Comparison of ENCODE assay signal across 9 cellular contexts in the genomic region with DNA sequence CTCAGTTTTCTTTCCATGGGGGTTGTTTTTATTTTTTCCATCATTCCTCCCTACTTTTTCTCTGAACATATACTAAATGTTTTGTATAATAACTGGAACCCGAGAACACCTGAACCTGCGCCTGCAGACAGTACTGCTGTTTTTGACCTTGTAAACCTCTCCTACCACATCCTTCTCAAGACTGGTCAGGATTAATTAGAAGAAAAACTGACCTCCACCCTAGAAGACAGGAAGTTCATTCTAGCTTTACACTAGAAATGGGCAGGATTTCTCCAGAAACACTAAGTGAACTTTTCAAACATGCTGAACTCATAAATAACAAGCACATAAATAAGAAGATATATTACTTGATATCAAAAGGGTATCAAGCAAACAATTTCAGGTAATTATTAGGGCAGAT. TPM values are rescaled to one million over a fixed set of nuclear protein-coding genes. Genes with fewer than 3 reads are reported as not detected.
DNase-seq lines count a peak whose midpoint lies in the region; ATAC-seq and TF ChIP-seq lines count a peak whose summit lies in the region.
"Had no signal": no experiment of that assay in that cellular context is flagged by ENCODE, and none has a peak within 500 bp of the region (broad histone marks: within the 10 kb centered on the region; RNA-seq: fewer than 3 reads in every experiment).

No MANE protein-coding gene starts in this region.

- H3K9me3 ChIP-seq in OCI-LY1 (ENCODE audit: low read length) = no peaks in the 10 kb centered on the region

- CTCF ChIA-PET in activated CD4-positive, alpha-beta T cell treated with anti-CD3 and anti-CD28 coated beads for 36 hours (lab: Charles Lee) = interaction anchor here (1.7 to 6.3 kb wide), 2 partner anchors 12 to 40 kb away, joined by 5 to 34 read pairs; no protein-coding TSS in a partner anchor

- no peak overlapping the region for H3K4me3 Mint-ChIP-seq in activated CD4-positive, alpha-beta T cell treated with anti-CD3 and anti-CD28 coated beads for 36 hours
- H3K4me3 Mint-ChIP-seq in brain = peak overlapping the region; percentile 92 to 98 (median 96)
- no peak overlapping the region for H3K4me3 Mint-ChIP-seq in osteocyte (ENCODE audit: unreplicated experiment)
- H3K4me3 Mint-ChIP-seq: stimulated activated effector memory CD8-positive, alpha-beta T cell treated with anti-CD3 and anti-CD28 coated beads, Interleukin-12 subunit alpha, Interleukin-12 subunit beta, amount 100 ng/mL, for 72 hours had no signal

- intact Hi-C loops in activated CD4-positive, alpha-beta T cell treated with anti-CD3 and anti-CD28 coated beads for 36 hours (cut with DNase I, micrococcal nuclease) = loop anchor here (1.0 to 5.0 kb wide), 14 partner anchors 40 to 1587 kb away; partner anchors contain the start of genes KLHL7 (in 2 of the 2), TOMM7 (in 2 of the 2), CCDC126 (in 1 of the 2) and IGF2BP3 (in 1 of the 2)
- intact Hi-C loops in left colon (cut with DNase I, micrococcal nuclease) = loop anchor here in 1 of 2 donors (10.0 kb wide), 1 partner anchor 190 kb away; the partner anchor contains the start of gene TOMM7

- peak overlapping the region; percentile 8 for H3K27ac ChIP-seq in OCI-LY1 (ENCODE audit: low read depth, low read length, poor library complexity, severe bottlenecking)

- H2AFZ ChIP-seq in OCI-LY1 (ENCODE audit: low read length) = peak overlapping the region; percentile 79

- no peaks in the 10 kb centered on the region for H4K20me1 ChIP-seq in OCI-LY1 (ENCODE audit: insufficient read depth, low read length)

- H3K9me3 Mint-ChIP-seq in activated CD4-positive, alpha-beta T cell treated with anti-CD3 and anti-CD28 coated beads for 36 hours (ENCODE audit: low read depth) = no peaks in the 10 kb centered on the region
- H3K9me3 Mint-ChIP-seq in brain = peaks cover 0 to 4% (median 0%) of the 10 kb centered on the region in 5 experiments
- no peaks in the 10 kb centered on the region for H3K9me3 Mint-ChIP-seq in osteocyte (ENCODE audit: unreplicated experiment)
- H3K9me3 Mint-ChIP-seq: stimulated activated effector memory CD8-positive, alpha-beta T cell treated with anti-CD3 and anti-CD28 coated beads, Interleukin-12 subunit alpha, Interleukin-12 subunit beta, amount 100 ng/mL, for 72 hours had no signal

- POLR2A ChIA-PET in activated CD4-positive, alpha-beta T cell treated with anti-CD3 and anti-CD28 coated beads for 36 hours (lab: Charles Lee) = no interaction called here

- H3K36me3 ChIP-seq in OCI-LY1 (ENCODE audit: insufficient read depth, low read length) = no peaks in the 10 kb centered on the region

- no peaks in the 10 kb centered on the region for H3F3A ChIP-seq in OCI-LY1 (ENCODE audit: insufficient read depth, low read length)

- DNase-seq in activated CD4-positive, alpha-beta T cell treated with anti-CD3 and anti-CD28 coated beads for 36 hours = no peak
- DNase-seq in activated CD4-positive, alpha-beta T cell treated with anti-CD3 and anti-CD28 coated beads for 1 hour = no peak
- DNase-seq in osteocyte (ENCODE audit: extremely low spot score, unreplicated experiment) (no peak), cerebellar cortex (ENCODE audit: low spot score) (no peak), left colon (no peak)

- peak overlapping the region; percentile 47 for H3K4me2 ChIP-seq in OCI-LY1 (ENCODE audit: low read length)

- no peaks in the 10 kb centered on the region for H3K27me3 ChIP-seq in OCI-LY1 (ENCODE audit: insufficient read depth, low read length)

- H3K4me1 ChIP-seq in OCI-LY1 (ENCODE audit: insufficient read depth, low read length, severe bottlenecking) = peaks cover 39% of the 10 kb centered on the region

- peak overlapping the region; percentile 39 for H3K27ac Mint-ChIP-seq in activated CD4-positive, alpha-beta T cell treated with anti-CD3 and anti-CD28 coated beads for 36 hours
- H3K27ac Mint-ChIP-seq in brain (peak overlapping the region in 1 of 5 experiments; percentile 16), osteocyte (ENCODE audit: unreplicated experiment) (peak overlapping the region; percentile 91)
- H3K27ac Mint-ChIP-seq: stimulated activated effector memory CD8-positive, alpha-beta T cell treated with anti-CD3 and anti-CD28 coated beads, Interleukin-12 subunit alpha, Interleukin-12 subunit beta, amount 100 ng/mL, for 72 hours had no signal

- no peak for TF ChIP-seq CTCF in OCI-LY1 (IDR thresholded peaks at IDR 0.05; ENCODE audit: low read length)
- TF ChIP-seq CTCF in brain (conservative IDR thresholded peaks at IDR 0.05) = peak; percentile 4 to 50
- no peak for TF ChIP-seq CTCF in osteocyte (IDR thresholded peaks at IDR 0.05)

- peak overlapping the region; percentile 14 for H3K4me3 ChIP-seq in OCI-LY1 (ENCODE audit: low read depth, low read length, poor library complexity, severe bottlenecking)

- peak overlapping the region; percentile 21; the same call in 1 of the 2 replicates for H3K9ac ChIP-seq in OCI-LY1 (ENCODE audit: low read length)

- no peak for ATAC-seq in activated CD4-positive, alpha-beta T cell treated with anti-CD3 and anti-CD28 coated beads for 36 hours
- ATAC-seq in HG02763 (IDR thresholded peaks at IDR 0.05; ENCODE audit: unreplicated experiment) = no peak
- no peak for ATAC-seq in left colon

- no peaks in the 10 kb centered on the region for H3K79me2 ChIP-seq in OCI-LY1 (ENCODE audit: insufficient read depth, low read length)

- H3K4me1 Mint-ChIP-seq in activated CD4-positive, alpha-beta T cell treated with anti-CD3 and anti-CD28 coated beads for 36 hours = peaks cover 19% of the 10 kb centered on the region
- H3K4me1 Mint-ChIP-seq in brain (peaks cover 5% of the 10 kb centered on the region), osteocyte (ENCODE audit: unreplicated experiment) (peaks cover 8% of the 10 kb centered on the region)

- no peaks in the 10 kb centered on the region for H3K9me2 ChIP-seq in OCI-LY1 (ENCODE audit: low read depth, low read length)

- peaks cover 3% of the 10 kb centered on the region for H3K27me3 Mint-ChIP-seq in activated CD4-positive, alpha-beta T cell treated with anti-CD3 and anti-CD28 coated beads for 36 hours
- peaks cover 10% of the 10 kb centered on the region for H3K27me3 Mint-ChIP-seq in brain
- no peaks in the 10 kb centered on the region for H3K27me3 Mint-ChIP-seq in osteocyte (ENCODE audit: unreplicated experiment)

- H3K36me3 Mint-ChIP-seq in activated CD4-positive, alpha-beta T cell treated with anti-CD3 and anti-CD28 coated beads for 36 hours (ENCODE audit: low read depth) = no peaks in the 10 kb centered on the region
- H3K36me3 Mint-ChIP-seq in brain = no peaks in the 10 kb centered on the region
- no peaks in the 10 kb centered on the region for H3K36me3 Mint-ChIP-seq in osteocyte (ENCODE audit: unreplicated experiment)

RNA-seq across cellular contexts. Expression of gene HYCC1, which starts 0.8 kb away (rescaled TPM):
- total RNA-seq in activated CD4-positive, alpha-beta T cell treated with anti-CD3 and anti-CD28 coated beads for 36 hours = 10 to 100 TPM; 19.2 to 23.9 TPM
- 0.80 TPM for polyA plus RNA-seq in brain (ENCODE audit: insufficient read depth, low read depth, low replicate concordance)
- total RNA-seq in osteocyte = 52.3 and 56.9 TPM in 2 replicates
- 1 to 10 TPM; 6.3 to 8.0 TPM for total RNA-seq in left colon

Comparison
In these comparisons a context has a peak if more than half of its experiments do, and no peak if none do; other contexts are left out.
1. H3K4me3 Mint-ChIP-seq: peak in brain (5 of 5); none in activated CD4-positive, alpha-beta T cell treated with anti-CD3 and anti-CD28 coated beads for 36 hours (single experiment) and osteocyte (single experiment).
2. CTCF ChIP-seq: peak in brain (2 of 2); none in OCI-LY1 (single experiment) and osteocyte (single experiment).